ENCODE assay signal across 34 cellular contexts in the genomic region with DNA sequence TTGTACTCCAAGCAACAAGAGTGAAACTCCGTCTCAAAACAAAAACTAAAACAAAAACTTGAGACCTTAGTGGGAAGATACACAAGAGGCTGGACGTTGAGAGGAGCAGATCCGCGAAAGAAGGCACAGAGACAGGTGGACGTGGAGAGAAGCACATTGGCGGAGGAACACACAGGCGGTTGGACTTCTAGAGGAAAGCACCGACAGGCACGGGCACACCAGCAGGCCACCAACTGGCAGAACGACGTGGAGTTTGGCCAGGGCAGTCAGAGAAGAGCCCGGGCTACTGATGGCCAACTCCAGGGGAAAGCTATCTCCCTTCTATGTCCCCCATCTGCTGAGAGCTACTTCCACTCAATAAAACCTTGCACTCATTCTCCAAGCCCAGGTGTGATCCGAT.
"Had no signal": no experiment of that assay in that cellular context is flagged by ENCODE, and none has a peak within 500 bp of the region (broad histone marks: within the 10 kb centered on the region; RNA-seq: fewer than 3 reads in every experiment).

No MANE protein-coding gene starts in this region.

- H3K4me3 ChIP-seq: MG63 had no signal

- H3K9me3 ChIP-seq: MG63 had no signal

- DNase-seq: Karpas-422, Kasumi-1, MG63, MM.1S, MV-4-11, NCI-H1048, NCI-H1092, NCI-H1092 treated with DMSO at 0.1 percent for 48 hours, NCI-H1105, NCI-H1105 treated with DMSO at 0.1 percent for 48 hours, NCI-H1417, NCI-H1417 treated with DMSO at 0.1 percent for 48 hours, NCI-H1436, NCI-H1436 treated with DMSO at 0.1 percent for 48 hours, NCI-H146, NCI-H1694, NCI-H1694 treated with DMSO at 0.1 percent for 48 hours, NCI-H187, NCI-H187 treated with DMSO at 0.1 percent for 48 hours, NCI-H1930, NCI-H2029, NCI-H2029 treated with DMSO at 0.1 percent for 48 hours, NCI-H2081, NCI-H2081 treated with DMSO at 0.1 percent for 48 hours, NCI-H2107, NCI-H2171, NCI-H2171 treated with DMSO at 0.1 percent for 48 hours, NCI-H2227 treated with DMSO at 0.1 percent for 48 hours, NCI-H226, NCI-H345, NCI-H446, NCI-H446 treated with DMSO at 0.1 percent for 48 hours, NCI-H510A had no signal

- H3K27ac ChIP-seq: KMS-11 had no signal

- H3K4me2 ChIP-seq: KMS-11 had no signal

- H3K27me3 ChIP-seq: MG63 had no signal

- H3K9ac ChIP-seq: KMS-11 had no signal

- H3K36me3 ChIP-seq: MG63 had no signal
